In genomic region chr20:44745560-44746366, GRCh38 we compare ENCODE assay signal across 8 cellular contexts. TPM values are rescaled to one million over a fixed set of nuclear protein-coding genes. Genes with fewer than 3 reads are reported as not detected.
DNase-seq lines count a peak whose midpoint lies in the region; ATAC-seq and TF ChIP-seq lines count a peak whose summit lies in the region.

KCNK15 (plus strand) TSS chr20:44745865; CDS start chr20:44745911, 46 bp downstream.

- H3K36me3 ChIP-seq in lung (ENCODE audit: control insufficient read depth in 2 of 2, insufficient read depth in 2 of 2, low read length in 2 of 2) = no peaks in the 10 kb centered on the region

- WGBS in lung, 2 donors = 2 to 3% methylated on average over 65 to 82 of the region's 82 CpGs

- H3K4me3 Mint-ChIP-seq in chondrocyte (ENCODE audit: unreplicated experiment) = peak within 1 kb of the TSS; percentile 66
- peak within 1 kb of the TSS; percentile 36 for H3K4me3 Mint-ChIP-seq in stimulated activated effector memory CD8-positive, alpha-beta T cell treated with anti-CD3 and anti-CD28 coated beads, Interleukin-12 subunit alpha, Interleukin-12 subunit beta, amount 100 ng/mL, for 72 hours

- H3K4me3 ChIP-seq in lung = peak within 1 kb of the TSS; percentile 24

- H3K27ac ChIP-seq in VCaP (peak within 1 kb of the TSS; percentile 78), lung (ENCODE audit: low read depth in 1 of 2, low read length in 1 of 2) (no peak within 1 kb of the TSS)

- DNase-seq in GM10266 (ENCODE audit: extremely low spot score) (peak; percentile 52), chondrocyte (ENCODE audit: low spot score) (no peak), lung (ENCODE audit: low spot score) (no peak), HuH-7 (ENCODE audit: low spot score) (no peak)
- DNase-seq in stimulated activated effector memory CD8-positive, alpha-beta T cell treated with anti-CD3 and anti-CD28 coated beads, Interleukin-12 subunit alpha, Interleukin-12 subunit beta, amount 100 ng/mL, for 72 hours (ENCODE audit: low spot score in 2 of 2) = peak; percentile 23 to 63
- DNase-seq in effector CD8-positive, alpha-beta T cell (lab: John Stamatoyannopoulos, UW) = no peak

- no peaks in the 10 kb centered on the region for H3K36me3 Mint-ChIP-seq in chondrocyte (ENCODE audit: low read depth)
- peaks cover 4% of the 10 kb centered on the region for H3K36me3 Mint-ChIP-seq in stimulated activated effector memory CD8-positive, alpha-beta T cell treated with anti-CD3 and anti-CD28 coated beads, Interleukin-12 subunit alpha, Interleukin-12 subunit beta, amount 100 ng/mL, for 72 hours

- no peak within 1 kb of the TSS for H3K27ac Mint-ChIP-seq in chondrocyte (ENCODE audit: unreplicated experiment)
- no peak within 1 kb of the TSS for H3K27ac Mint-ChIP-seq in stimulated activated effector memory CD8-positive, alpha-beta T cell treated with anti-CD3 and anti-CD28 coated beads, Interleukin-12 subunit alpha, Interleukin-12 subunit beta, amount 100 ng/mL, for 72 hours

- H3K9me3 ChIP-seq in lung (ENCODE audit: control insufficient read depth in 2 of 2, insufficient read depth in 1 of 2, low read length in 1 of 2) = peaks cover 0 to 3% of the 10 kb centered on the region in 2 donors

- peaks cover 15% of the 10 kb centered on the region for H3K4me1 Mint-ChIP-seq in chondrocyte (ENCODE audit: low read depth)
- peaks cover 23% of the 10 kb centered on the region for H3K4me1 Mint-ChIP-seq in stimulated activated effector memory CD8-positive, alpha-beta T cell treated with anti-CD3 and anti-CD28 coated beads, Interleukin-12 subunit alpha, Interleukin-12 subunit beta, amount 100 ng/mL, for 72 hours

- no peak for TF ChIP-seq CTCF in GM10266 (IDR thresholded peaks at IDR 0.05; ENCODE audit: control insufficient read depth, insufficient read depth, low read depth, missing control alignments)
- no peak; the same call in 1 of the 2 replicates for TF ChIP-seq CTCF in VCaP (conservative IDR thresholded peaks at IDR 0.05)
- no peak for TF ChIP-seq CTCF in chondrocyte (IDR thresholded peaks at IDR 0.05)
- TF ChIP-seq CTCF in lung (IDR thresholded peaks at IDR 0.05; ENCODE audit: control extremely low read depth, extremely low read depth) = no peak

- no peaks in the 10 kb centered on the region for H3K9me3 Mint-ChIP-seq in chondrocyte (ENCODE audit: low read depth)
- no peaks in the 10 kb centered on the region for H3K9me3 Mint-ChIP-seq in stimulated activated effector memory CD8-positive, alpha-beta T cell treated with anti-CD3 and anti-CD28 coated beads, Interleukin-12 subunit alpha, Interleukin-12 subunit beta, amount 100 ng/mL, for 72 hours

- ATAC-seq in lung (ENCODE audit: insufficient read depth, low FRiP score) (peak; percentile 43), HG02610 (IDR thresholded peaks at IDR 0.05; ENCODE audit: unreplicated experiment) (no peak)
- ATAC-seq in stimulated activated effector memory CD8-positive, alpha-beta T cell treated with anti-CD3 and anti-CD28 coated beads, Interleukin-12 subunit alpha, Interleukin-12 subunit beta, amount 100 ng/mL, for 72 hours = peak; percentile 72

- H3K27me3 ChIP-seq in lung (ENCODE audit: control insufficient read depth, insufficient read depth) = no peaks in the 10 kb centered on the region

- H3K27me3 Mint-ChIP-seq in chondrocyte (ENCODE audit: low read depth) = peaks cover 16% of the 10 kb centered on the region

- H3K4me1 ChIP-seq in lung (ENCODE audit: control insufficient read depth in 2 of 2, insufficient read depth in 2 of 2, low read length in 2 of 2) = peaks cover 0 to 6% of the 10 kb centered on the region in 2 donors

RNA-seq across cellular contexts. Expression of gene KCNK15, which starts in this region (rescaled TPM):
- total RNA-seq in chondrocyte = 0.59 to 1.6 TPM (median 0.77 TPM) in 3 replicates
- 1 to 10 TPM in 1 of 2 donors, under 1 TPM in 1; 0.48 to 2.6 TPM for total RNA-seq in lung
- 1 to 10 TPM in 1 of 2 donors, under 1 TPM in 1; 0.81 to 1.5 TPM for polyA plus RNA-seq in lung

Comparison
In these comparisons a context has a peak if more than half of its experiments do, and no peak if none do; other contexts are left out.
1. DNase-seq: peak in GM10266 (single experiment) and stimulated activated effector memory CD8-positive, alpha-beta T cell treated with anti-CD3 and anti-CD28 coated beads, Interleukin-12 subunit alpha, Interleukin-12 subunit beta, amount 100 ng/mL, for 72 hours (2 of 2); none in chondrocyte (single experiment), lung (single experiment), HuH-7 (single experiment) and effector CD8-positive, alpha-beta T cell (single experiment).